8 cellular contexts compared by ENCODE assay signal in genomic region chr11:35173011-35173511, GRCh38. TPM values are rescaled to one million over a fixed set of nuclear protein-coding genes. Genes with fewer than 3 reads are reported as not detected.
DNase-seq lines count a peak whose midpoint lies in the region; ATAC-seq and TF ChIP-seq lines count a peak whose summit lies in the region.

No MANE protein-coding gene starts in this region.

- intact Hi-C loops in activated T-helper 1 cell treated with anti-CD3 and anti-CD28 coated beads, Interleukin-12 subunit alpha, Interleukin-12 subunit beta, Interleukin-2, Interleukin-4 antibody, amounts not matched to agents 30 ng/mL and 10 ng/mL and 1 ng/mL, durations not matched to agents 14 hours and 24 hours and 36 hours (cut with micrococcal nuclease): loop anchor here (10.0 kb wide), 2 partner anchors 588 to 738 kb away; partner anchors contain the start of gene CAT
- intact Hi-C loops in natural killer cell (cut with micrococcal nuclease): loop anchor here (10.0 kb wide), 1 partner anchor 48 kb away; no protein-coding TSS in a partner anchor

- H3K4me3 Mint-ChIP-seq in activated T-helper 1 cell treated with anti-CD3 and anti-CD28 coated beads, Interleukin-12 subunit alpha, Interleukin-12 subunit beta, Interleukin-2, Interleukin-4 antibody, amounts not matched to agents 30 ng/mL and 10 ng/mL and 1 ng/mL, durations not matched to agents 14 hours and 24 hours and 36 hours: peak overlapping the region; percentile 56
- peak overlapping the region; percentile 80 for H3K4me3 Mint-ChIP-seq in natural killer cell

- H3K27me3 Mint-ChIP-seq in activated T-helper 1 cell treated with anti-CD3 and anti-CD28 coated beads, Interleukin-12 subunit alpha, Interleukin-12 subunit beta, Interleukin-2, Interleukin-4 antibody, amounts not matched to agents 30 ng/mL and 10 ng/mL and 1 ng/mL, durations not matched to agents 14 hours and 24 hours and 36 hours (ENCODE audit: insufficient read depth): no peaks in the 10 kb centered on the region
- H3K27me3 Mint-ChIP-seq in natural killer cell (ENCODE audit: low read depth in 2 of 2): no peaks in the 10 kb centered on the region

- H3K27ac Mint-ChIP-seq in activated T-helper 1 cell treated with anti-CD3 and anti-CD28 coated beads, Interleukin-12 subunit alpha, Interleukin-12 subunit beta, Interleukin-2, Interleukin-4 antibody, amounts not matched to agents 30 ng/mL and 10 ng/mL and 1 ng/mL, durations not matched to agents 14 hours and 24 hours and 36 hours: peak overlapping the region; percentile 75
- H3K27ac Mint-ChIP-seq in natural killer cell: peak overlapping the region; percentile 66 to 74

- ATAC-seq in GM18870 (IDR thresholded peaks at IDR 0.05; ENCODE audit: unreplicated experiment) (peak; percentile 52), HG02885 (IDR thresholded peaks at IDR 0.05; ENCODE audit: poor library complexity, unreplicated experiment) (peak; percentile 64), natural killer cell (no peak)

- H3K36me3 ChIP-seq in MG63: peaks cover 94% of the 10 kb centered on the region

- no peak overlapping the region for H3K4me3 ChIP-seq in MG63

- no peaks in the 10 kb centered on the region for H3K9me3 ChIP-seq in MG63

- peaks cover 92% of the 10 kb centered on the region for H3K4me1 Mint-ChIP-seq in activated T-helper 1 cell treated with anti-CD3 and anti-CD28 coated beads, Interleukin-12 subunit alpha, Interleukin-12 subunit beta, Interleukin-2, Interleukin-4 antibody, amounts not matched to agents 30 ng/mL and 10 ng/mL and 1 ng/mL, durations not matched to agents 14 hours and 24 hours and 36 hours (ENCODE audit: low read depth)
- H3K4me1 Mint-ChIP-seq in natural killer cell: peaks cover 88 to 93% of the 10 kb centered on the region in 2 donors

- H3K9me3 Mint-ChIP-seq in activated T-helper 1 cell treated with anti-CD3 and anti-CD28 coated beads, Interleukin-12 subunit alpha, Interleukin-12 subunit beta, Interleukin-2, Interleukin-4 antibody, amounts not matched to agents 30 ng/mL and 10 ng/mL and 1 ng/mL, durations not matched to agents 14 hours and 24 hours and 36 hours: no peaks in the 10 kb centered on the region
- H3K9me3 Mint-ChIP-seq in natural killer cell: no peaks in the 10 kb centered on the region

- in situ Hi-C loops in GM13976 (cut with MboI; ENCODE audit: low sequenced_read_pairs, unreplicated experiment): no loop called here

- no peak for TF ChIP-seq CTCF in natural killer cell (IDR thresholded peaks at IDR 0.05)
- TF ChIP-seq CTCF in GM13976 (IDR thresholded peaks at IDR 0.05; ENCODE audit: borderline replicate concordance, control extremely low read depth, extremely low read depth, insufficient read depth, missing control alignments): no peak

- no peak for DNase-seq in activated T-helper 1 cell treated with anti-CD3 and anti-CD28 coated beads, Interleukin-12 subunit alpha, Interleukin-12 subunit beta, Interleukin-2, Interleukin-4 antibody, amounts not matched to agents 30 ng/mL and 10 ng/mL and 1 ng/mL, durations not matched to agents 14 hours and 24 hours and 36 hours (ENCODE audit: low spot score)
- DNase-seq in natural killer cell (no peak), MG63 (no peak), GM13976 (ENCODE audit: low spot score) (no peak), HuH-7.5 (ENCODE audit: low spot score) (no peak), GOT3 (lab: John Stamatoyannopoulos, UW) (no peak)

- peaks cover 76% of the 10 kb centered on the region for H3K36me3 Mint-ChIP-seq in activated T-helper 1 cell treated with anti-CD3 and anti-CD28 coated beads, Interleukin-12 subunit alpha, Interleukin-12 subunit beta, Interleukin-2, Interleukin-4 antibody, amounts not matched to agents 30 ng/mL and 10 ng/mL and 1 ng/mL, durations not matched to agents 14 hours and 24 hours and 36 hours (ENCODE audit: low read depth)
- peaks cover 10% of the 10 kb centered on the region for H3K36me3 Mint-ChIP-seq in natural killer cell

- no peaks in the 10 kb centered on the region for H3K27me3 ChIP-seq in MG63

RNA-seq across cellular contexts. Expression of gene CD44, which starts 34.1 kb away (rescaled TPM):
- 547 and 550 TPM in 2 replicates for total RNA-seq in activated T-helper 1 cell treated with anti-CD3 and anti-CD28 coated beads, Interleukin-12 subunit alpha, Interleukin-12 subunit beta, Interleukin-2, Interleukin-4 antibody, amounts not matched to agents 30 ng/mL and 10 ng/mL and 1 ng/mL, durations not matched to agents 14 hours and 24 hours and 36 hours
- 100 to 1,000 TPM; 354 to 638 (median 490) TPM for total RNA-seq in natural killer cell
- 1,423 and 1,833 TPM in 2 replicates for total RNA-seq in MG63 (2014; rRNA removed; shearing (Covaris generic); ENCODE audit: low replicate concordance)

Comparison
In these comparisons a context has a peak if more than half of its experiments do, and no peak if none do; other contexts are left out.
1. ATAC-seq: peak in GM18870 (single experiment) and HG02885 (single experiment); none in natural killer cell (0 of 3).